ENCODE assay signal across 10 cellular contexts in the genomic region with DNA sequence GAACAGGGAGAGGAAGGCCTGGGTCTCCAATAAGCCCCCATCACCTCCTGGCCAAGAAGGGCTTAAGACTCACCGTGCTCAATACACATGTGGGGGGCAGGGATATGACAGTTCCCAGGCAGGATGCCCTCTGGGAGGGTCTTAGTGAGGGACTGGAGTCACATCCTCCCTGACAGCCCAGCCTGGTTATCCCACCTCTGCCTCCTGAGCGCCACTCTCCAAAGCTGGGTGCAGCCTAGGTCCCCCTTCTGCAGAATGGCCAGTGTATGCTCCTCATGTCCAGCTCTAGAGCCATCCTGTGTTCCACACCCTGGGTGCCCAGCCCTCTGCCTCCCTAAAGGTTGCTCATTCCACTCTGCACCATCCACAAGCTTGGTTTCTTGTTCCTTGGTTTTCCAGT. TPM values are rescaled to one million over a fixed set of nuclear protein-coding genes. Genes with fewer than 3 reads are reported as not detected.
A peak's percentile ranks its signal among the peaks of the same experiment; 100 is the strongest.
DNase-seq lines count a peak whose midpoint lies in the region; ATAC-seq and TF ChIP-seq lines count a peak whose summit lies in the region.
"Had no signal": no experiment of that assay in that cellular context is flagged by ENCODE, and none has a peak within 500 bp of the region (broad histone marks: within the 10 kb centered on the region; RNA-seq: fewer than 3 reads in every experiment).

No MANE protein-coding gene starts in this region.

- H3K4me3 Mint-ChIP-seq in activated CD4-positive, alpha-beta T cell treated with anti-CD3 and anti-CD28 coated beads, Interleukin-2, amount 10 ng/mL, durations not matched to agents 7 days and 5 days = peak overlapping the region; percentile 83
- H3K4me3 Mint-ChIP-seq in activated CD8-positive, alpha-beta T cell treated with anti-CD3 and anti-CD28 coated beads for 36 hours = peak overlapping the region; percentile 74

- H3K4me1 ChIP-seq in left lung (peaks cover 9 to 55% of the 10 kb centered on the region in 2 donors), subcutaneous abdominal adipose tissue (ENCODE audit: control insufficient read depth in 5 of 5, insufficient read depth in 5 of 5, low read length in 5 of 5) (peaks cover 5 to 35% (median 22%) of the 10 kb centered on the region in 5 donors)

- CTCF ChIA-PET in activated CD4-positive, alpha-beta T cell treated with anti-CD3 and anti-CD28 coated beads, Interleukin-2, amount 10 ng/mL, durations not matched to agents 7 days and 5 days (lab: Charles Lee) = interaction anchor here (0.9 to 1.0 kb wide), 2 partner anchors 48 to 69 kb away, joined by 3 to 5 read pairs; no protein-coding TSS in a partner anchor
- CTCF ChIA-PET in activated CD8-positive, alpha-beta T cell treated with anti-CD3 and anti-CD28 coated beads for 36 hours (lab: Charles Lee) = interaction anchor here (0.9 to 3.7 kb wide), 5 partner anchors 8 to 69 kb away, joined by 3 to 20 read pairs (median 4); no protein-coding TSS in a partner anchor

- intact Hi-C loops in activated CD8-positive, alpha-beta T cell treated with anti-CD3 and anti-CD28 coated beads for 36 hours (cut with micrococcal nuclease) = loop anchor here (5.0 kb wide), 1 partner anchor 33 kb away; no protein-coding TSS in a partner anchor
- intact Hi-C loops in left lung (cut with DNase I) = no loop called here

- no peak for DNase-seq in activated CD4-positive, alpha-beta T cell treated with anti-CD3 and anti-CD28 coated beads, Interleukin-2, amount 10 ng/mL, durations not matched to agents 7 days and 5 days
- no peak for DNase-seq in activated CD4-positive, alpha-beta T cell treated with anti-CD3 and anti-CD28 coated beads, Interleukin-2, amount 50 U/mL, for 1 hour
- no peak for DNase-seq in activated CD8-positive, alpha-beta T cell treated with anti-CD3 and anti-CD28 coated beads for 36 hours
- DNase-seq in left lung (no peak), SK-N-DZ (ENCODE audit: low spot score) (no peak), kidney tubule cell (ENCODE audit: low spot score) (no peak)
- DNase-seq: MM.1S had no signal

- peaks cover 11% of the 10 kb centered on the region for H3K36me3 Mint-ChIP-seq in activated CD4-positive, alpha-beta T cell treated with anti-CD3 and anti-CD28 coated beads, Interleukin-2, amount 10 ng/mL, durations not matched to agents 7 days and 5 days (ENCODE audit: low read depth)
- no peaks in the 10 kb centered on the region for H3K36me3 Mint-ChIP-seq in activated CD8-positive, alpha-beta T cell treated with anti-CD3 and anti-CD28 coated beads for 36 hours (ENCODE audit: low read depth)

- H3K36me3 ChIP-seq in left lung (peaks cover 0 to 12% of the 10 kb centered on the region in 2 donors), subcutaneous abdominal adipose tissue (ENCODE audit: control insufficient read depth in 5 of 5, insufficient read depth in 5 of 5, low read length in 5 of 5) (peaks cover 0 to 11% (median 4%) of the 10 kb centered on the region in 5 donors)

- H3K4me3 ChIP-seq in left lung = peak overlapping the region in 1 of 2 donors; percentile 71
- peak overlapping the region in 3 of 5 donors; percentile 75 to 86 (median 79) for H3K4me3 ChIP-seq in subcutaneous abdominal adipose tissue (ENCODE audit: low read depth in 1 of 5, low read length in 5 of 5)

- H3K27ac ChIP-seq in left lung (peak overlapping the region; percentile 91 to 97), subcutaneous abdominal adipose tissue (ENCODE audit: low read depth, low read length) (peak overlapping the region; percentile 92)

- no peak overlapping the region for H3K9ac ChIP-seq in subcutaneous abdominal adipose tissue (ENCODE audit: low read length in 5 of 5)

- no peak for ATAC-seq in activated CD8-positive, alpha-beta T cell treated with anti-CD3 and anti-CD28 coated beads for 36 hours
- no peak for ATAC-seq in left lung
- no peak for ATAC-seq in GM18517 (IDR thresholded peaks at IDR 0.05; ENCODE audit: unreplicated experiment)

- no peak overlapping the region for H3K27ac Mint-ChIP-seq in activated CD4-positive, alpha-beta T cell treated with anti-CD3 and anti-CD28 coated beads, Interleukin-2, amount 10 ng/mL, durations not matched to agents 7 days and 5 days
- peak overlapping the region; percentile 46 for H3K27ac Mint-ChIP-seq in activated CD8-positive, alpha-beta T cell treated with anti-CD3 and anti-CD28 coated beads for 36 hours

- H3K4me1 Mint-ChIP-seq in activated CD4-positive, alpha-beta T cell treated with anti-CD3 and anti-CD28 coated beads, Interleukin-2, amount 10 ng/mL, durations not matched to agents 7 days and 5 days = peaks cover 74% of the 10 kb centered on the region
- peaks cover 41% of the 10 kb centered on the region for H3K4me1 Mint-ChIP-seq in activated CD8-positive, alpha-beta T cell treated with anti-CD3 and anti-CD28 coated beads for 36 hours (ENCODE audit: low read depth)

- no peaks in the 10 kb centered on the region for H3K9me3 Mint-ChIP-seq in activated CD4-positive, alpha-beta T cell treated with anti-CD3 and anti-CD28 coated beads, Interleukin-2, amount 10 ng/mL, durations not matched to agents 7 days and 5 days
- no peaks in the 10 kb centered on the region for H3K9me3 Mint-ChIP-seq in activated CD8-positive, alpha-beta T cell treated with anti-CD3 and anti-CD28 coated beads for 36 hours

- POLR2A ChIA-PET in activated CD4-positive, alpha-beta T cell treated with anti-CD3 and anti-CD28 coated beads, Interleukin-2, amount 10 ng/mL, durations not matched to agents 7 days and 5 days (lab: Charles Lee) = no interaction called here
- POLR2A ChIA-PET in activated CD8-positive, alpha-beta T cell treated with anti-CD3 and anti-CD28 coated beads for 36 hours (lab: Charles Lee) = interaction anchor here (1.0 to 2.2 kb wide), 4 partner anchors 11 to 39 kb away, joined by 4 to 11 read pairs (median 6); no protein-coding TSS in a partner anchor

- peaks cover 3% of the 10 kb centered on the region for H3K27me3 Mint-ChIP-seq in activated CD4-positive, alpha-beta T cell treated with anti-CD3 and anti-CD28 coated beads, Interleukin-2, amount 10 ng/mL, durations not matched to agents 7 days and 5 days
- no peaks in the 10 kb centered on the region for H3K27me3 Mint-ChIP-seq in activated CD8-positive, alpha-beta T cell treated with anti-CD3 and anti-CD28 coated beads for 36 hours

- H3K27me3 ChIP-seq in left lung = no peaks in the 10 kb centered on the region
- no peaks in the 10 kb centered on the region for H3K27me3 ChIP-seq in subcutaneous abdominal adipose tissue (ENCODE audit: control insufficient read depth in 5 of 5, insufficient read depth in 4 of 5, low read length in 5 of 5)

- H3K9me3 ChIP-seq in left lung = no peaks in the 10 kb centered on the region
- H3K9me3 ChIP-seq in subcutaneous abdominal adipose tissue (ENCODE audit: control insufficient read depth in 5 of 5, low read length in 5 of 5) = no peaks in the 10 kb centered on the region

- no peak for TF ChIP-seq CTCF in activated CD8-positive, alpha-beta T cell treated with anti-CD3 and anti-CD28 coated beads for 36 hours (IDR thresholded peaks at IDR 0.05)
- TF ChIP-seq CTCF in left lung (IDR thresholded peaks at IDR 0.05) = no peak

RNA-seq across cellular contexts. Expression of gene SHISA5, which starts 1.2 kb away (rescaled TPM):
- total RNA-seq in activated CD4-positive, alpha-beta T cell treated with anti-CD3 and anti-CD28 coated beads, Interleukin-2, amount 10 ng/mL, durations not matched to agents 7 days and 5 days = 100 to 1,000 TPM; 266 to 271 TPM
- total RNA-seq in activated CD8-positive, alpha-beta T cell treated with anti-CD3 and anti-CD28 coated beads for 36 hours = 10 to 100 TPM; 65.9 to 71.4 TPM
- total RNA-seq in left lung = 100 to 1,000 TPM; 179 to 206 TPM
- 100 and 104 TPM in 2 replicates for polyA plus RNA-seq in SK-N-DZ (2014; cell fraction: cytosol; rRNA removed)
- polyA plus RNA-seq in SK-N-DZ (2014; cell fraction: nucleus; rRNA removed) = 37.9 and 46.3 TPM in 2 replicates

RNA-seq across cellular contexts. Expression of gene PFKFB4, which starts 51.5 kb away (rescaled TPM):
- total RNA-seq in activated CD4-positive, alpha-beta T cell treated with anti-CD3 and anti-CD28 coated beads, Interleukin-2, amount 10 ng/mL, durations not matched to agents 7 days and 5 days = 10 to 100 TPM; 21.6 to 24.9 TPM
- 10 to 100 TPM; 90.8 to 94.0 TPM for total RNA-seq in activated CD8-positive, alpha-beta T cell treated with anti-CD3 and anti-CD28 coated beads for 36 hours
- 10 to 100 TPM in 1 of 2 donors, 1 to 10 TPM in 1; 7.8 to 16.1 TPM for total RNA-seq in left lung
- polyA plus RNA-seq in SK-N-DZ (2014; cell fraction: cytosol; rRNA removed) = 7.9 and 12.8 TPM in 2 replicates
- polyA plus RNA-seq in SK-N-DZ (2014; cell fraction: nucleus; rRNA removed) = 21.1 and 22.6 TPM in 2 replicates

RNA-seq across cellular contexts. Expression of gene UCN2, which starts 58.4 kb away (rescaled TPM):
- total RNA-seq in activated CD4-positive, alpha-beta T cell treated with anti-CD3 and anti-CD28 coated beads, Interleukin-2, amount 10 ng/mL, durations not matched to agents 7 days and 5 days = not detected
- total RNA-seq in activated CD8-positive, alpha-beta T cell treated with anti-CD3 and anti-CD28 coated beads for 36 hours = not detected
- total RNA-seq in left lung = under 1 TPM in 1 of 2 donors, not detected in 1; 0.37 TPM
- polyA plus RNA-seq in SK-N-DZ (2014; cell fraction: cytosol; rRNA removed) = 0.12 and 0.17 TPM in 2 replicates
- polyA plus RNA-seq in SK-N-DZ (2014; cell fraction: nucleus; rRNA removed) = 2.7 and 4.9 TPM in 2 replicates
- total RNA-seq: temporal lobe had no signal

RNA-seq across cellular contexts. Expression of gene ATRIP, which starts 58.6 kb away (rescaled TPM):
- total RNA-seq in activated CD4-positive, alpha-beta T cell treated with anti-CD3 and anti-CD28 coated beads, Interleukin-2, amount 10 ng/mL, durations not matched to agents 7 days and 5 days = 10 to 100 TPM; 17.4 to 19.4 TPM
- total RNA-seq in activated CD8-positive, alpha-beta T cell treated with anti-CD3 and anti-CD28 coated beads for 36 hours = 10 to 100 TPM; 12.4 to 15.0 TPM
- 1 to 10 TPM; 7.4 to 9.9 TPM for total RNA-seq in left lung
- polyA plus RNA-seq in SK-N-DZ (2014; cell fraction: cytosol; rRNA removed) = 8.2 and 8.6 TPM in 2 replicates
- polyA plus RNA-seq in SK-N-DZ (2014; cell fraction: nucleus; rRNA removed) = 16.8 and 17.7 TPM in 2 replicates
